Comparison of ENCODE assay signal across 14 cellular contexts in genomic region chr7:26950854-26951253, GRCh38.
DNase-seq lines count a peak whose midpoint lies in the region; ATAC-seq and TF ChIP-seq lines count a peak whose summit lies in the region.
"Had no signal": no experiment of that assay in that cellular context is flagged by ENCODE, and none has a peak within 500 bp of the region (broad histone marks: within the 10 kb centered on the region; RNA-seq: fewer than 3 reads in every experiment).

No MANE protein-coding gene starts in this region.

- H3K36me3 Mint-ChIP-seq in WTC11, result no peaks in the 10 kb centered on the region
- no peaks in the 10 kb centered on the region for H3K36me3 Mint-ChIP-seq in neural progenitor cell
- H3K36me3 Mint-ChIP-seq in T-helper 17 cell (ENCODE audit: low read depth), result no peaks in the 10 kb centered on the region

- peak overlapping the region; percentile 24 to 76 (median 55); a peak in 18 of 22 replicates for H3K4me2 ChIP-seq in BLaER1 treated with 17β-estradiol and CSF1 and Interleukin-3, amounts not matched to agents 10 nM and 100 nM
- H3K4me2 ChIP-seq in HCT116 (ENCODE audit: low read length) (no peak overlapping the region), neural progenitor cell (peak overlapping the region; percentile 10)
- H3K4me2 ChIP-seq: A549 had no signal

- peaks cover 0 to 18% (median 5%) of the 10 kb centered on the region in 11 experiments; a peak in 8 of 22 replicates for H3K9me3 ChIP-seq in BLaER1 treated with 17β-estradiol and CSF1 and Interleukin-3, amounts not matched to agents 10 nM and 100 nM (replicated peaks in 1 of 11)
- H3K9me3 ChIP-seq in HCT116 (ENCODE audit: control insufficient read depth in 1 of 2, insufficient read depth in 1 of 2, low read depth in 1 of 2, low read length in 2 of 2) (no peaks in the 10 kb centered on the region), neural progenitor cell (ENCODE audit: low read depth) (no peaks in the 10 kb centered on the region), T-helper 17 cell (ENCODE audit: control insufficient read depth, low read length, poor library complexity, severe bottlenecking) (no peaks in the 10 kb centered on the region)
- H3K9me3 ChIP-seq: A549 had no signal

- no peaks in the 10 kb centered on the region for H3K9me3 Mint-ChIP-seq in WTC11
- H3K9me3 Mint-ChIP-seq in neural progenitor cell, result no peaks in the 10 kb centered on the region
- H3K9me3 Mint-ChIP-seq: CD4-positive, alpha-beta T cell had no signal

- H3K27ac Mint-ChIP-seq in WTC11, result peak overlapping the region; percentile 57; the same call in 1 of the 2 replicates
- no peak overlapping the region for H3K27ac Mint-ChIP-seq in neural progenitor cell
- no peak overlapping the region for H3K27ac Mint-ChIP-seq in T-helper 17 cell
- H3K27ac Mint-ChIP-seq: CD4-positive, alpha-beta T cell had no signal

- no peak overlapping the region for H3K4me3 ChIP-seq in BLaER1 treated with 17β-estradiol and CSF1 and Interleukin-3, amounts not matched to agents 10 nM and 100 nM
- H3K4me3 ChIP-seq in HCT116 (replicated peaks in 1 of 2; ENCODE audit: low read depth in 1 of 2, low read length in 2 of 2) (no peak overlapping the region), neural progenitor cell (no peak overlapping the region)
- H3K4me3 ChIP-seq: A549 had no signal

- no peaks in the 10 kb centered on the region for H4K20me1 ChIP-seq in BLaER1 treated with 17β-estradiol and CSF1 and Interleukin-3, amounts not matched to agents 10 nM and 100 nM
- H4K20me1 ChIP-seq in HCT116 (ENCODE audit: insufficient read depth) (no peaks in the 10 kb centered on the region), neural progenitor cell (ENCODE audit: low read depth) (no peaks in the 10 kb centered on the region)

- H3K27me3 ChIP-seq in BLaER1 treated with 17β-estradiol and CSF1 and Interleukin-3, amounts not matched to agents 10 nM and 100 nM, result no peaks in the 10 kb centered on the region
- H3K27me3 ChIP-seq in HCT116 (ENCODE audit: insufficient read depth, low read length) (no peaks in the 10 kb centered on the region), neural progenitor cell (no peaks in the 10 kb centered on the region)

- ATAC-seq in HCT116 (no peak), WTC11 (no peak), T-helper 17 cell (no peak), GM21390 (IDR thresholded peaks at IDR 0.05; ENCODE audit: unreplicated experiment) (no peak), GM21447 (IDR thresholded peaks at IDR 0.05; ENCODE audit: unreplicated experiment) (no peak)
- no peak for ATAC-seq in stimulated activated naive CD8-positive, alpha-beta T cell treated with anti-CD3 and anti-CD28 coated beads, Interleukin-15, Interleukin-2, amounts not matched to agents 100 U/mL and 50 U/mL, for 24 hours
- ATAC-seq: A549 had no signal

- H3K4me3 Mint-ChIP-seq in WTC11 (no peak overlapping the region), neural progenitor cell (no peak overlapping the region), T-helper 17 cell (no peak overlapping the region)
- H3K4me3 Mint-ChIP-seq: CD4-positive, alpha-beta T cell had no signal

- CTCF ChIA-PET in HCT116 (lab: Charles Lee) (no interaction called here), WTC11 (lab: Charles Lee) (no interaction called here)

- POLR2A ChIA-PET in HCT116 (lab: Charles Lee) (no interaction called here), WTC11 (lab: Charles Lee) (no interaction called here)

- H3K27me3 Mint-ChIP-seq in WTC11 (ENCODE audit: low read depth) (no peaks in the 10 kb centered on the region), neural progenitor cell (ENCODE audit: insufficient read depth, low read depth) (no peaks in the 10 kb centered on the region), T-helper 17 cell (peaks cover 32% of the 10 kb centered on the region)

- peaks cover 65% of the 10 kb centered on the region for H3K4me1 Mint-ChIP-seq in WTC11
- H3K4me1 Mint-ChIP-seq in neural progenitor cell, result peaks cover 18% of the 10 kb centered on the region
- no peaks in the 10 kb centered on the region for H3K4me1 Mint-ChIP-seq in T-helper 17 cell

- no peaks in the 10 kb centered on the region for H3K36me3 ChIP-seq in BLaER1 treated with 17β-estradiol and CSF1 and Interleukin-3, amounts not matched to agents 10 nM and 100 nM
- H3K36me3 ChIP-seq in HCT116 (ENCODE audit: control insufficient read depth in 1 of 2, insufficient read depth in 2 of 2, low read length in 2 of 2), result no peaks in the 10 kb centered on the region
- H3K36me3 ChIP-seq in neural progenitor cell, result no peaks in the 10 kb centered on the region

- no peak for TF ChIP-seq RAD21 in HCT116 (IDR thresholded peaks at IDR 0.05; ENCODE audit: low read depth)

- no peaks in the 10 kb centered on the region for H3K9me2 ChIP-seq in HCT116 (ENCODE audit: insufficient read depth)

- H3F3A ChIP-seq in neural progenitor cell (ENCODE audit: low read depth), result no peaks in the 10 kb centered on the region

- no peak for DNase-seq in HCT116 (ENCODE audit: low read depth, low spot score)
- DNase-seq in WTC11 (ENCODE audit: low spot score), result no peak
- DNase-seq in neural progenitor cell (ENCODE audit: low spot score), result no peak
- DNase-seq in T-helper 17 cell, result no peak
- no peak for DNase-seq in stimulated activated naive CD8-positive, alpha-beta T cell treated with anti-CD3 and anti-CD28 coated beads, Interleukin-15, Interleukin-2, amounts not matched to agents 100 U/mL and 50 U/mL, for 24 hours
- DNase-seq: AML-193; C1 segment of cervical spinal cord; Calu3; CD4-positive, alpha-beta T cell; DMS 273 treated with DMSO at 0.1 percent for 48 hours had no signal

- RAD21 ChIA-PET in HCT116 (lab: Charles Lee; ENCODE audit: low non-redundant PET in 1 of 2, low total read pairs in 2 of 2, uncharacterized antibody in 2 of 2, unreplicated experiment in 2 of 2), result no interaction called here

- TF ChIP-seq CTCF in HCT116 (IDR thresholded peaks at IDR 0.05 in 2 of 3, conservative IDR thresholded peaks at IDR 0.05 in 1 of 3; ENCODE audit: borderline replicate concordance in 1 of 3, insufficient read depth in 1 of 3, low read depth in 2 of 3, low read length in 2 of 3) (no peak), WTC11 (IDR thresholded peaks at IDR 0.05) (no peak), neural progenitor cell (IDR thresholded peaks at IDR 0.05) (no peak)

- H3K4me1 ChIP-seq in BLaER1 treated with 17β-estradiol and CSF1 and Interleukin-3, amounts not matched to agents 10 nM and 100 nM, result peaks cover 0 to 73% (median 48%) of the 10 kb centered on the region in 10 experiments; a peak in 18 of 20 replicates
- H3K4me1 ChIP-seq in HCT116 (ENCODE audit: control insufficient read depth in 1 of 2, insufficient read depth in 2 of 2, low read length in 2 of 2), result no peaks in the 10 kb centered on the region
- H3K4me1 ChIP-seq in neural progenitor cell, result peaks cover 32% of the 10 kb centered on the region

- no peak overlapping the region for H3K27ac ChIP-seq in BLaER1 treated with 17β-estradiol and CSF1 and Interleukin-3, amounts not matched to agents 10 nM and 100 nM
- no peak overlapping the region for H3K27ac ChIP-seq in HCT116 (ENCODE audit: low read depth, low read length)
- no peak overlapping the region for H3K27ac ChIP-seq in neural progenitor cell
- H3K27ac ChIP-seq: A549 had no signal

- peak overlapping the region; percentile 24 for H2AFZ ChIP-seq in HCT116 (ENCODE audit: low read depth, low read length, poor library complexity, severe bottlenecking)
- no peak overlapping the region for H2AFZ ChIP-seq in neural progenitor cell (replicated peaks)

- TF ChIP-seq POLR2A in HCT116 (IDR thresholded peaks at IDR 0.05; ENCODE audit: borderline replicate concordance, extremely low read depth, insufficient read depth, insufficient read length), result no peak

- H3K79me2 ChIP-seq in HCT116 (ENCODE audit: insufficient read depth, low read length) (no peaks in the 10 kb centered on the region), neural progenitor cell (ENCODE audit: low read depth) (no peaks in the 10 kb centered on the region)

- intact Hi-C loops in HCT116 (cut with micrococcal nuclease), result no loop called here

- no TSS peak for BruUV-seq in HCT116 (replicated peaks; lab: Mats Ljungman, UMichigan)

- H3K9ac ChIP-seq in BLaER1 treated with 17β-estradiol and CSF1 and Interleukin-3, amounts not matched to agents 10 nM and 100 nM, result no peak overlapping the region
- no peak overlapping the region for H3K9ac ChIP-seq in HCT116 (ENCODE audit: low read length)
- no peak overlapping the region for H3K9ac ChIP-seq in neural progenitor cell

TF ChIP-seq in HCT116, 20 proteins besides CTCF, POLR2A, EP300 and RAD21 (continues in another document):
- no peak for TF ChIP-seq ZNF274 (IDR thresholded peaks at IDR 0.05; ENCODE audit: low read depth, low read length)
- no peak for TF ChIP-seq JUND (IDR thresholded peaks at IDR 0.05)

TF ChIP-seq in WTC11, 78 proteins besides CTCF, POLR2A, EP300 and RAD21 (continues in another document):
- TF ChIP-seq TEAD4 (CRISPR knock-in tag; IDR thresholded peaks at IDR 0.05), result no peak
- TF ChIP-seq TP53 (CRISPR knock-in tag; IDR thresholded peaks at IDR 0.05), result no peak
- no peak for TF ChIP-seq ZNF232 (CRISPR knock-in tag; IDR thresholded peaks at IDR 0.05)
- TF ChIP-seq, protein P1, sequence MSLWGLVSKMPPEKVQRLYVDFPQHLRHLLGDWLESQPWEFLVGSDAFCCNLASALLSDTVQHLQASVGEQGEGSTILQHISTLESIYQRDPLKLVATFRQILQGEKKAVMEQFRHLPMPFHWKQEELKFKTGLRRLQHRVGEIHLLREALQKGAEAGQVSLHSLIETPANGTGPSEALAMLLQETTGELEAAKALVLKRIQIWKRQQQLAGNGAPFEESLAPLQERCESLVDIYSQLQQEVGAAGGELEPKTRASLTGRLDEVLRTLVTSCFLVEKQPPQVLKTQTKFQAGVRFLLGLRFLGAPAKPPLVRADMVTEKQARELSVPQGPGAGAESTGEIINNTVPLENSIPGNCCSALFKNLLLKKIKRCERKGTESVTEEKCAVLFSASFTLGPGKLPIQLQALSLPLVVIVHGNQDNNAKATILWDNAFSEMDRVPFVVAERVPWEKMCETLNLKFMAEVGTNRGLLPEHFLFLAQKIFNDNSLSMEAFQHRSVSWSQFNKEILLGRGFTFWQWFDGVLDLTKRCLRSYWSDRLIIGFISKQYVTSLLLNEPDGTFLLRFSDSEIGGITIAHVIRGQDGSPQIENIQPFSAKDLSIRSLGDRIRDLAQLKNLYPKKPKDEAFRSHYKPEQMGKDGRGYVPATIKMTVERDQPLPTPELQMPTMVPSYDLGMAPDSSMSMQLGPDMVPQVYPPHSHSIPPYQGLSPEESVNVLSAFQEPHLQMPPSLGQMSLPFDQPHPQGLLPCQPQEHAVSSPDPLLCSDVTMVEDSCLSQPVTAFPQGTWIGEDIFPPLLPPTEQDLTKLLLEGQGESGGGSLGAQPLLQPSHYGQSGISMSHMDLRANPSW (CRISPR knock-in tag; conservative IDR thresholded peaks at IDR 0.05; ENCODE audit: low read depth), result no peak
- TF ChIP-seq USF1 (CRISPR knock-in tag; IDR thresholded peaks at IDR 0.05), result no peak
